Comparison of ENCODE assay signal across 23 cellular contexts in the genomic region with DNA sequence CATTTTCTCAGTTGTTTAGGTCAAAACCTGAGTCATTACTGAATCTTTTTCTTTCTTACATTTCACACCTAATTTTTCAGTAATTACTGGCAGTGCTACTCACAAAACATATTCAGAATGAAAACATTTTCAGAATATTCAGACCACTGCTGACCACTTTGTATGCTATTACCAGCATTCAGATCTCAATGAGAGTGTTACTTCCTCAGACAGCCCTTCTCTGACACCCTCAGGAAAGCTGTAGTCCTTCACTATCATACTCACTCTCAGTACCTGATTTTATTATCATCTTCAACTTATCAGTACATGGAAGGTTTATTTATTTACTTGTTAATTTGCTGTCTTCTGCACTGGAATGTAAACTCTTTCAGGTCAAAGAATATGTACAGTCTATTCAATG. TPM values are rescaled to one million over a fixed set of nuclear protein-coding genes. Genes with fewer than 3 reads are reported as not detected.
DNase-seq lines count a peak whose midpoint lies in the region; ATAC-seq, FAIRE-seq and TF ChIP-seq lines count a peak whose summit lies in the region.
"Had no signal": no experiment of that assay in that cellular context is flagged by ENCODE, and none has a peak within 500 bp of the region (broad histone marks: within the 10 kb centered on the region; RNA-seq: fewer than 3 reads in every experiment).

No MANE protein-coding gene starts in this region.

- no peaks in the 10 kb centered on the region for H3K9me3 Mint-ChIP-seq in nephron progenitor cell
- H3K9me3 Mint-ChIP-seq: CD4-positive, alpha-beta T cell had no signal

- no peak for DNase-seq in HepG2 (ENCODE audit: low spot score)
- DNase-seq in nephron progenitor cell, result no peak
- DNase-seq: AML-193; Caco-2; CD4-positive, alpha-beta T cell; GM23248; HCEC 1CT; KBM-7 had no signal

- H3K4me3 Mint-ChIP-seq in nephron progenitor cell, result no peak overlapping the region
- H3K4me3 Mint-ChIP-seq: CD4-positive, alpha-beta T cell; IgD-negative memory B cell had no signal

- ATAC-seq in GM18520 (IDR thresholded peaks at IDR 0.05; ENCODE audit: unreplicated experiment), result peak; percentile 43
- peak; percentile 48; the same call in 2 of the 3 replicates for ATAC-seq in HepG2
- ATAC-seq in GM18873 (IDR thresholded peaks at IDR 0.05; ENCODE audit: low FRiP score, unreplicated experiment), result no peak
- no peak for ATAC-seq in GM18505 (IDR thresholded peaks at IDR 0.05; ENCODE audit: unreplicated experiment)
- ATAC-seq: A549 had no signal

- TF ChIP-seq EP300 in HepG2 (IDR thresholded peaks at IDR 0.05; ENCODE audit: low read depth in 2 of 2, low read length in 2 of 2), result no peak
- TF ChIP-seq EP300 in HepG2 (CRISPR knock-in tag; IDR thresholded peaks at IDR 0.05; ENCODE audit: borderline replicate concordance), result no peak

- no peaks in the 10 kb centered on the region for H4K20me1 ChIP-seq in HepG2 (ENCODE audit: insufficient read depth, low read length)

- H3K4me2 ChIP-seq in HepG2 (ENCODE audit: low read depth, low read length), result no peak overlapping the region
- H3K4me2 ChIP-seq in parathyroid adenoma (ENCODE audit: low read length), result peak overlapping the region; percentile 54
- H3K4me2 ChIP-seq: A549 had no signal

- no peaks in the 10 kb centered on the region for H3K36me3 Mint-ChIP-seq in nephron progenitor cell (ENCODE audit: low read depth)
- H3K36me3 Mint-ChIP-seq: IgD-negative memory B cell had no signal

- H3K36me3 ChIP-seq in HepG2 (replicated peaks in 1 of 2; ENCODE audit: control insufficient read depth in 1 of 2, insufficient read depth in 2 of 2, low read length in 2 of 2), result no peaks in the 10 kb centered on the region
- no peaks in the 10 kb centered on the region for H3K36me3 ChIP-seq in parathyroid adenoma (ENCODE audit: control insufficient read depth, insufficient read depth, low read length)

- H3K79me2 ChIP-seq in HepG2 (ENCODE audit: insufficient read depth, low read length) (no peaks in the 10 kb centered on the region), parathyroid adenoma (no peaks in the 10 kb centered on the region)

- no peaks in the 10 kb centered on the region for H3K27me3 Mint-ChIP-seq in nephron progenitor cell (ENCODE audit: low read depth, poor library complexity)

- H3K4me1 ChIP-seq in HepG2 (ENCODE audit: insufficient read depth, low read length) (peaks cover 93% of the 10 kb centered on the region), parathyroid adenoma (peaks cover 6% of the 10 kb centered on the region)
- H3K4me1 ChIP-seq: A549 had no signal

- H3K4me1 Mint-ChIP-seq in nephron progenitor cell, result no peaks in the 10 kb centered on the region
- H3K4me1 Mint-ChIP-seq: IgD-negative memory B cell had no signal

- H3K27ac ChIP-seq in VCaP, result peak overlapping the region; percentile 49; the same call in 1 of the 2 replicates
- peak overlapping the region; percentile 3 for H3K27ac ChIP-seq in HepG2 (ENCODE audit: extremely low read length, insufficient read depth, low read length)
- peak overlapping the region; percentile 79 for H3K27ac ChIP-seq in parathyroid adenoma
- H3K27ac ChIP-seq: 22Rv1, A549, C4-2B, GM23248 had no signal

- H3K4me3 ChIP-seq in HepG2 (replicated peaks in 1 of 3; ENCODE audit: insufficient read depth in 1 of 3, low read depth in 2 of 3, low read length in 3 of 3) (no peak overlapping the region), parathyroid adenoma (ENCODE audit: low read depth, low read length) (no peak overlapping the region)
- H3K4me3 ChIP-seq: A549, GM23248 had no signal

- H3K9me3 ChIP-seq in HepG2 (ENCODE audit: low read length), result no peaks in the 10 kb centered on the region
- no peaks in the 10 kb centered on the region for H3K9me3 ChIP-seq in parathyroid adenoma (ENCODE audit: control insufficient read depth, low read length)
- H3K9me3 ChIP-seq: A549, Caco-2 had no signal

- in situ Hi-C loops in HepG2 (cut with HindIII; ENCODE audit: extremely low pct_ligation_motif_present, low pct_unique_long_range_greater_than_20kb), result no loop called here

- no peak for FAIRE-seq in HepG2 (lab: Jason Lieb, UNC)
- FAIRE-seq: A549, D721Med, G401.6, GM12892, H54, HTR-8/SVneo had no signal

- TF ChIP-seq CTCF in VCaP (conservative IDR thresholded peaks at IDR 0.05) (peak; percentile 46), HepG2 (CRISPR knock-in tag; IDR thresholded peaks at IDR 0.05) (no peak), parathyroid adenoma (IDR thresholded peaks at IDR 0.05) (no peak), nephron progenitor cell (IDR thresholded peaks at IDR 0.05) (no peak)

- no TSS peak for BruUV-seq in HepG2 (replicated peaks; lab: Mats Ljungman, UMichigan)

- CTCF ChIA-PET in HepG2 (lab: Yijun Ruan, JAX; ENCODE audit: low intra/inter-chr PET ratio, low total read pairs), result no interaction called here

- H3K9ac ChIP-seq in HepG2 (ENCODE audit: insufficient read depth, low read depth, low read length) (no peak overlapping the region), parathyroid adenoma (no peak overlapping the region)
- H3K9ac ChIP-seq: GM23248 had no signal

- no peak overlapping the region for H2AFZ ChIP-seq in HepG2 (ENCODE audit: low read length)
- peak overlapping the region; percentile 31 for H2AFZ ChIP-seq in parathyroid adenoma
- H2AFZ ChIP-seq: GM23248 had no signal

- intact Hi-C loops in HepG2 (cut with micrococcal nuclease; ENCODE audit: unreplicated experiment), result no loop called here

- H3K27me3 ChIP-seq in HepG2 (ENCODE audit: control insufficient read depth in 1 of 2, insufficient read depth in 2 of 2, low read length in 2 of 2) (no peaks in the 10 kb centered on the region), parathyroid adenoma (ENCODE audit: control insufficient read depth, insufficient read depth, low read length) (no peaks in the 10 kb centered on the region)

- TF ChIP-seq RAD21 in HepG2 (CRISPR knock-in tag; IDR thresholded peaks at IDR 0.05), result no peak

- POLR2A ChIA-PET in HepG2 (lab: Yijun Ruan, JAX), result no interaction called here

- no peak overlapping the region for H3K27ac Mint-ChIP-seq in nephron progenitor cell
- H3K27ac Mint-ChIP-seq: CD4-positive, alpha-beta T cell; IgD-negative memory B cell had no signal

- TF ChIP-seq POLR2A in HepG2 (IDR thresholded peaks at IDR 0.05; ENCODE audit: insufficient read depth in 1 of 2, low read depth in 2 of 2, low read length in 2 of 2) (no peak), GM18505 (IDR thresholded peaks at IDR 0.05; ENCODE audit: borderline replicate concordance, extremely low read depth, insufficient read depth, insufficient read length) (no peak)

TF ChIP-seq in HepG2, 621 proteins besides CTCF, POLR2A, EP300 and RAD21 (continues in another document):
- TF ChIP-seq ZNF460 (CRISPR knock-in tag; IDR thresholded peaks at IDR 0.05; ENCODE audit: borderline replicate concordance) (no peak), ZSCAN29 (CRISPR knock-in tag; conservative IDR thresholded peaks at IDR 0.05) (no peak), NR2F6 (IDR thresholded peaks at IDR 0.05) (no peak), NR2F6 (CRISPR knock-in tag; IDR thresholded peaks at IDR 0.05) (no peak)

RNA-seq across cellular contexts. Expression of gene ALB, which starts 12.3 kb away (rescaled TPM):
- total RNA-seq in HepG2 (2016; rRNA removed; fragmentation: Illumina TruSeq; extraction: Trizol), result 10,101 and 22,625 TPM in 2 replicates
- 1,763 and 1,983 TPM in 2 replicates for total RNA-seq in HepG2 (2016; cell fraction: cytosol; rRNA removed; fragmentation: Illumina TruSeq; extraction: Trizol; ENCODE audit: low read depth)
- total RNA-seq in HepG2 (2016; cell fraction: insoluble cytoplasmic fraction; rRNA removed; fragmentation: Illumina TruSeq; extraction: Trizol), result 10,071 and 21,691 TPM in 2 replicates
- 2,665 and 3,098 TPM in 2 replicates for total RNA-seq in HepG2 (2016; cell fraction: membrane; rRNA removed; fragmentation: Illumina TruSeq; extraction: Trizol)
- total RNA-seq in HepG2 (2016; cell fraction: nucleus; rRNA removed; fragmentation: Illumina TruSeq; extraction: Trizol), result 14,455 and 17,797 TPM in 2 replicates
- 22,205 and 22,259 TPM in 2 replicates for polyA plus RNA-seq in HepG2 (2011; rRNA removed)
- 10,343 and 19,758 TPM in 2 replicates for polyA plus RNA-seq in HepG2 (2011; cell fraction: cytosol; rRNA removed)
- 4,838 and 7,133 TPM in 2 replicates for polyA plus RNA-seq in HepG2 (2011; cell fraction: nucleus; rRNA removed)
- polyA plus RNA-seq in HepG2 (2012), result 30,113 and 41,157 TPM in 2 replicates
- 1,641 and 1,730 TPM in 2 replicates for polyA plus RNA-seq in HepG2 (2016; cell fraction: cytosol; fragmentation: Illumina TruSeq; extraction: Trizol; ENCODE audit: low read depth)
- polyA plus RNA-seq in HepG2 (2016; cell fraction: insoluble cytoplasmic fraction; fragmentation: Illumina TruSeq; extraction: Trizol; ENCODE audit: low read depth), result 9,271 and 9,564 TPM in 2 replicates
- 1,898 and 2,256 TPM in 2 replicates for polyA plus RNA-seq in HepG2 (2016; cell fraction: membrane; fragmentation: Illumina TruSeq; extraction: Trizol; ENCODE audit: low read depth)
- polyA plus RNA-seq in HepG2 (2016; cell fraction: nucleus; fragmentation: Illumina TruSeq; extraction: Trizol; ENCODE audit: insufficient read depth, low read depth), result 21,168 and 22,798 TPM in 2 replicates
- polyA minus RNA-seq in HepG2 (2011; rRNA and poly(A)+ RNA removed; ENCODE audit: low replicate concordance), result 2.4 and 3,693 TPM in 2 replicates
- 6,095 and 10,549 TPM in 2 replicates for polyA minus RNA-seq in HepG2 (2011; cell fraction: cytosol; rRNA and poly(A)+ RNA removed)
- 3,995 and 8,747 TPM in 2 replicates for polyA minus RNA-seq in HepG2 (2011; cell fraction: nucleus; rRNA and poly(A)+ RNA removed)
- total RNA-seq: GM23248 had no signal
- polyA plus RNA-seq: BJ, GM23248, IgD-negative memory B cell had no signal

RNA-seq across cellular contexts. Expression of gene AFP, which starts 44.2 kb away (rescaled TPM):
- 4,406 and 9,434 TPM in 2 replicates for total RNA-seq in HepG2 (2016; rRNA removed; fragmentation: Illumina TruSeq; extraction: Trizol)
- total RNA-seq in HepG2 (2016; cell fraction: cytosol; rRNA removed; fragmentation: Illumina TruSeq; extraction: Trizol; ENCODE audit: low read depth), result 859 and 984 TPM in 2 replicates
- 4,328 and 8,879 TPM in 2 replicates for total RNA-seq in HepG2 (2016; cell fraction: insoluble cytoplasmic fraction; rRNA removed; fragmentation: Illumina TruSeq; extraction: Trizol)
- 1,470 and 1,653 TPM in 2 replicates for total RNA-seq in HepG2 (2016; cell fraction: membrane; rRNA removed; fragmentation: Illumina TruSeq; extraction: Trizol)
- total RNA-seq in HepG2 (2016; cell fraction: nucleus; rRNA removed; fragmentation: Illumina TruSeq; extraction: Trizol), result 6,106 and 7,724 TPM in 2 replicates
- polyA plus RNA-seq in HepG2 (2011; rRNA removed), result 12,657 and 13,105 TPM in 2 replicates
- polyA plus RNA-seq in HepG2 (2011; cell fraction: cytosol; rRNA removed), result 10,032 and 12,863 TPM in 2 replicates
- 3,859 and 4,411 TPM in 2 replicates for polyA plus RNA-seq in HepG2 (2011; cell fraction: nucleus; rRNA removed)
- 15,767 and 21,683 TPM in 2 replicates for polyA plus RNA-seq in HepG2 (2012)
- polyA plus RNA-seq in HepG2 (2016; cell fraction: cytosol; fragmentation: Illumina TruSeq; extraction: Trizol; ENCODE audit: low read depth), result 881 and 929 TPM in 2 replicates
- polyA plus RNA-seq in HepG2 (2016; cell fraction: insoluble cytoplasmic fraction; fragmentation: Illumina TruSeq; extraction: Trizol; ENCODE audit: low read depth), result 4,042 and 4,098 TPM in 2 replicates
- polyA plus RNA-seq in HepG2 (2016; cell fraction: membrane; fragmentation: Illumina TruSeq; extraction: Trizol; ENCODE audit: low read depth), result 1,126 and 1,308 TPM in 2 replicates
- 10,518 and 11,638 TPM in 2 replicates for polyA plus RNA-seq in HepG2 (2016; cell fraction: nucleus; fragmentation: Illumina TruSeq; extraction: Trizol; ENCODE audit: insufficient read depth, low read depth)
- 1.4 and 2,561 TPM in 2 replicates for polyA minus RNA-seq in HepG2 (2011; rRNA and poly(A)+ RNA removed; ENCODE audit: low replicate concordance)
- polyA minus RNA-seq in HepG2 (2011; cell fraction: cytosol; rRNA and poly(A)+ RNA removed), result 2,774 and 4,050 TPM in 2 replicates
- 1,510 and 2,631 TPM in 2 replicates for polyA minus RNA-seq in HepG2 (2011; cell fraction: nucleus; rRNA and poly(A)+ RNA removed)
- total RNA-seq: CD4-positive, alpha-beta T cell; GM23248 had no signal
- polyA plus RNA-seq: IgD-negative memory B cell had no signal

Comparison
In these comparisons a context has a peak if more than half of its experiments do, and no peak if none do; other contexts are left out.
1. ATAC-seq: peak in GM18520 (single experiment) and HepG2 (single experiment); none in GM18873 (single experiment) and GM18505 (single experiment).
2. H3K27ac ChIP-seq: peak in every context shown above with its lines; median percentile 79 in parathyroid adenoma; 49 in VCaP; 3 in HepG2.